ENCODE assay signal across 8 cellular contexts in the genomic region with DNA sequence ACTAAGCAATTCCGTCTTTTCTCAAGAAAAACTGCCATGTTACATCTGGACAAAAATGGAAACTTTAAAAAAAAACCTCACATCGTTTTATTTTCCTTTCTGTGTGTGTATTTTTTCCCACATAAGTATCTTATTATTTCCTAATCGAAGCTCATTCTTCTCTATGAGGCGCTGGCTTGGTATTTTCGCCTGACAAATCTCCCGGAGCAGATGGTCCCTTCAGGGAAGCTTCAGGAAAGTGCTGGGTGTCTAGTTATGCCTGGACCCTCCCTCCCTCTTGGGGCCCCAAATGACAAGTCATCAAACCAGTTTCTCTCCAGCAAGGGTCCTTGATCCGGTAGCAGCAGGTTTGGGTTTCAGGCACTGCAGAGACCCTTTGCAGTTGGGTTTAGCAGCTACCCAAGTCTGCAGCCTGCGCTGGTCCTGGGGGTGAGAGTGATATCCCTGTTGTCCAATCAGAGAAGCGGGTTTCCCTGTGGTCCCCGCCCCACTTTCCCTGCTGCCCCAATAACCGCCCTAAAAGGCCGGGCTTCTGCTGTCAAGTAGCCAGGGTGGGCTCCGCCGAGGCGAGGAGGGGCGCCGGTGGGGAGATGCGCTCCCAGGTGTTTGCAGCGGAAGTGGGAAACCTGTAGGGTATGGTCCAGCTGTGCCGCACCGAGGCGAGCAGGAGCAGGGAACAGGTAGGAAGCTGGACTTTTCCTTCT. TPM values are rescaled to one million over a fixed set of nuclear protein-coding genes. Genes with fewer than 3 reads are reported as not detected.
DNase-seq lines count a peak whose midpoint lies in the region; ATAC-seq and TF ChIP-seq lines count a peak whose summit lies in the region.

A gene (plus strand): TSS at position 527 of the 704 bp plus-strand sequence.

- H2AFZ ChIP-seq in fibroblast of lung (ENCODE audit: low read length): no peak within 1 kb of the TSS

- H3K27ac ChIP-seq in fibroblast of lung (ENCODE audit: insufficient read depth, low read length): no peak within 1 kb of the TSS
- no peak within 1 kb of the TSS for H3K27ac ChIP-seq in muscle layer of duodenum (ENCODE audit: low read length)

- peak; percentile 82 for ATAC-seq in HG02870 (IDR thresholded peaks at IDR 0.05; ENCODE audit: unreplicated experiment)
- no peak for ATAC-seq in HG03378 (IDR thresholded peaks at IDR 0.05; ENCODE audit: unreplicated experiment)
- ATAC-seq in HG03460 (IDR thresholded peaks at IDR 0.05; ENCODE audit: unreplicated experiment): no peak
- no peak for ATAC-seq in GM18505 (IDR thresholded peaks at IDR 0.05; ENCODE audit: unreplicated experiment)

- H3K27me3 ChIP-seq in fibroblast of lung (ENCODE audit: control insufficient read depth, insufficient read depth, low read length) (no peaks in the 10 kb centered on the region), muscle layer of duodenum (ENCODE audit: low read depth, low read length) (no peaks in the 10 kb centered on the region)

- H3K4me3 ChIP-seq in fibroblast of lung (replicated peaks in 1 of 4; ENCODE audit: control extremely low read depth in 1 of 4, insufficient read depth in 1 of 4, low read depth in 3 of 4, low read length in 4 of 4): peak within 1 kb of the TSS in 2 of 4 experiments; percentile 50 to 54
- peak within 1 kb of the TSS; percentile 60 to 88 for H3K4me3 ChIP-seq in muscle layer of duodenum (ENCODE audit: low read depth in 1 of 2, low read length in 2 of 2)

- TF ChIP-seq CTCF in fibroblast of lung (conservative IDR thresholded peaks at IDR 0.05 in 1 of 2, IDR thresholded peaks at IDR 0.05 in 1 of 2; ENCODE audit: low read depth in 1 of 2, low read length in 2 of 2): no peak

- H3K79me2 ChIP-seq in fibroblast of lung (ENCODE audit: control insufficient read depth, insufficient read depth, low read length): no peaks in the 10 kb centered on the region

- no peaks in the 10 kb centered on the region for H4K20me1 ChIP-seq in fibroblast of lung (ENCODE audit: control insufficient read depth, extremely low read depth, insufficient read depth, low read length)

- H3K9ac ChIP-seq in fibroblast of lung (ENCODE audit: insufficient read depth, low read length): no peak within 1 kb of the TSS

- DNase-seq in ELF-1 (ENCODE audit: low read depth, low spot score) (peak; percentile 92), OCI-M1 (lab: John Stamatoyannopoulos, UW) (peak; percentile 15), fibroblast of lung (ENCODE audit: low read depth in 2 of 2) (peak; percentile 14 to 62)

- H3K36me3 ChIP-seq in fibroblast of lung (ENCODE audit: control insufficient read depth, insufficient read depth, low read length) (no peaks in the 10 kb centered on the region), muscle layer of duodenum (ENCODE audit: control insufficient read depth in 1 of 2, insufficient read depth in 2 of 2, low read length in 2 of 2) (no peaks in the 10 kb centered on the region)

- H3K4me1 ChIP-seq in fibroblast of lung (ENCODE audit: control insufficient read depth, extremely low read depth, insufficient read depth, low read length) (no peaks in the 10 kb centered on the region), muscle layer of duodenum (ENCODE audit: control insufficient read depth in 1 of 2, insufficient read depth in 2 of 2, low read length in 2 of 2) (peaks cover 0 to 22% of the 10 kb centered on the region in 2 donors)

- H3K9me3 ChIP-seq in fibroblast of lung (ENCODE audit: control insufficient read depth, insufficient read depth, low read depth, low read length): no peaks in the 10 kb centered on the region
- H3K9me3 ChIP-seq in muscle layer of duodenum (ENCODE audit: control insufficient read depth in 1 of 2, low read length in 2 of 2): no peaks in the 10 kb centered on the region

- no peak within 1 kb of the TSS for H3K4me2 ChIP-seq in fibroblast of lung (ENCODE audit: extremely low read depth, insufficient read depth, low read length)

- no peak for TF ChIP-seq POLR2A in GM18505 (IDR thresholded peaks at IDR 0.05; ENCODE audit: borderline replicate concordance, extremely low read depth, insufficient read depth, insufficient read length)

RNA-seq across cellular contexts. Expression of the gene that starts here (rescaled TPM):
- 0.26 and 0.83 TPM in 2 replicates for total RNA-seq in fibroblast of lung
- polyA plus RNA-seq in fibroblast of lung: 0.22 and 0.35 TPM in 2 replicates
- 0.41 and 0.72 TPM in 2 replicates for polyA plus RNA-seq in fibroblast of lung (2012)
- not detected in 2 replicates for polyA minus RNA-seq in fibroblast of lung (ENCODE audit: low replicate concordance)

Comparison
In these comparisons a context has a peak if more than half of its experiments do, and no peak if none do; other contexts are left out.
1. Peak in DNase-seq in fibroblast of lung; RNA of the gene not detected or under 1 TPM.
2. DNase-seq: peak in every context shown above with its lines; median percentile 92 in ELF-1; 38 in fibroblast of lung; 15 in OCI-M1.